In the genomic region with DNA sequence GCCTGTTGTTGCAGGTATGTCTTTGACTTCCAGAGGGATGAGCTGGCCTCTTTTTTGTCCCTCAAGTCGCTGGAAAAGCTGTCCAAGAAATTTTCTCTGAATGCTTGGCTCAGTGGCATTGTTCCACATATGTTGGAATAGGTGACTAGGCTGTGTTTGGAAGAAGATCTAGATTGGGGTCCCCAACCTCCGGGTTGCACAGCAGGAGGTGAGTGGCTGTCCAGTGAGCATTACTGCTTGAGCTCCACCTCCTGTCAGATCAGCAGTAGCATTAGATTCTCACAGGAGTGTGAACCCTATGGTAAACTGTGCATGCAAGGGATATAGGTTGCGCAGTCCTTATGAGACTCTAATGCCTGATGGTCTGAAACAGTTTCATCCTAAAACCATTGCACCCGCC, we compare ENCODE assay signal across 1 cellular context.
A peak's percentile ranks its signal among the peaks of the same experiment; 100 is the strongest.
TF ChIP-seq lines count a peak whose summit lies in the region.

No MANE protein-coding gene starts in this region.

TF ChIP-seq in K562, 482 proteins besides CTCF, POLR2A, EP300 and RAD21:
- 0 out of 2 replicates have a peak, but pooled peaks have one; percentile 16 for TF ChIP-seq RB1 (IDR thresholded peaks at IDR 0.05; ENCODE audit: low read depth)
- no peak for TF ChIP-seq SP1 (CRISPR knock-in tag; IDR thresholded peaks at IDR 0.05)
- 0 out of 2 replicates have a peak, but pooled peaks have one; percentile 33 for TF ChIP-seq ZNF592 (IDR thresholded peaks at IDR 0.05)
- TF ChIP-seq, protein P1, sequence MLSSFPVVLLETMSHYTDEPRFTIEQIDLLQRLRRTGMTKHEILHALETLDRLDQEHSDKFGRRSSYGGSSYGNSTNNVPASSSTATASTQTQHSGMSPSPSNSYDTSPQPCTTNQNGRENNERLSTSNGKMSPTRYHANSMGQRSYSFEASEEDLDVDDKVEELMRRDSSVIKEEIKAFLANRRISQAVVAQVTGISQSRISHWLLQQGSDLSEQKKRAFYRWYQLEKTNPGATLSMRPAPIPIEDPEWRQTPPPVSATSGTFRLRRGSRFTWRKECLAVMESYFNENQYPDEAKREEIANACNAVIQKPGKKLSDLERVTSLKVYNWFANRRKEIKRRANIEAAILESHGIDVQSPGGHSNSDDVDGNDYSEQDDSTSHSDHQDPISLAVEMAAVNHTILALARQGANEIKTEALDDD (IDR thresholded peaks at IDR 0.05): peak; percentile 47; the same call in 1 of the 2 replicates
- 0 out of 2 replicates have a peak, but pooled peaks have one; percentile 4 for TF ChIP-seq MAFK (IDR thresholded peaks at IDR 0.05; ENCODE audit: low read length)
- no peak for TF ChIP-seq PBX2 (CRISPR knock-in tag; IDR thresholded peaks at IDR 0.05; ENCODE audit: low read depth)
- no peak for TF ChIP-seq PBX2 (tag; conservative IDR thresholded peaks at IDR 0.05; ENCODE audit: low read depth)
- TF ChIP-seq POLR2B (IDR thresholded peaks at IDR 0.05; ENCODE audit: low read depth, partially characterized antibody): peak; percentile 4
- TF ChIP-seq FOXJ3 (CRISPR knock-in tag; IDR thresholded peaks at IDR 0.05): no peak
- no peak for TF ChIP-seq PHTF2 (CRISPR knock-in tag; IDR thresholded peaks at IDR 0.05)
- TF ChIP-seq ATF1 (CRISPR knock-in tag; IDR thresholded peaks at IDR 0.05): no peak
- TF ChIP-seq ATF1 (tag; IDR thresholded peaks at IDR 0.05): peak; percentile 42
- no peak for TF ChIP-seq DACH1 (IDR thresholded peaks at IDR 0.05; ENCODE audit: partially characterized antibody)
- peak; percentile 46; the same call in 1 of the 2 replicates for TF ChIP-seq FOXO4 (CRISPR knock-in tag; IDR thresholded peaks at IDR 0.05)
- TF ChIP-seq CXXC5 (CRISPR knock-in tag; IDR thresholded peaks at IDR 0.05): peak; percentile 17; the same call in 1 of the 2 replicates
- TF ChIP-seq, protein P2, sequence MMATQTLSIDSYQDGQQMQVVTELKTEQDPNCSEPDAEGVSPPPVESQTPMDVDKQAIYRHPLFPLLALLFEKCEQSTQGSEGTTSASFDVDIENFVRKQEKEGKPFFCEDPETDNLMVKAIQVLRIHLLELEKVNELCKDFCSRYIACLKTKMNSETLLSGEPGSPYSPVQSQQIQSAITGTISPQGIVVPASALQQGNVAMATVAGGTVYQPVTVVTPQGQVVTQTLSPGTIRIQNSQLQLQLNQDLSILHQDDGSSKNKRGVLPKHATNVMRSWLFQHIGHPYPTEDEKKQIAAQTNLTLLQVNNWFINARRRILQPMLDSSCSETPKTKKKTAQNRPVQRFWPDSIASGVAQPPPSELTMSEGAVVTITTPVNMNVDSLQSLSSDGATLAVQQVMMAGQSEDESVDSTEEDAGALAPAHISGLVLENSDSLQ (IDR thresholded peaks at IDR 0.05): 0 out of 2 replicates have a peak, but pooled peaks have one; percentile 17
- no peak for TF ChIP-seq GTF2E2 (tag; IDR thresholded peaks at IDR 0.05)
- TF ChIP-seq, protein P3, sequence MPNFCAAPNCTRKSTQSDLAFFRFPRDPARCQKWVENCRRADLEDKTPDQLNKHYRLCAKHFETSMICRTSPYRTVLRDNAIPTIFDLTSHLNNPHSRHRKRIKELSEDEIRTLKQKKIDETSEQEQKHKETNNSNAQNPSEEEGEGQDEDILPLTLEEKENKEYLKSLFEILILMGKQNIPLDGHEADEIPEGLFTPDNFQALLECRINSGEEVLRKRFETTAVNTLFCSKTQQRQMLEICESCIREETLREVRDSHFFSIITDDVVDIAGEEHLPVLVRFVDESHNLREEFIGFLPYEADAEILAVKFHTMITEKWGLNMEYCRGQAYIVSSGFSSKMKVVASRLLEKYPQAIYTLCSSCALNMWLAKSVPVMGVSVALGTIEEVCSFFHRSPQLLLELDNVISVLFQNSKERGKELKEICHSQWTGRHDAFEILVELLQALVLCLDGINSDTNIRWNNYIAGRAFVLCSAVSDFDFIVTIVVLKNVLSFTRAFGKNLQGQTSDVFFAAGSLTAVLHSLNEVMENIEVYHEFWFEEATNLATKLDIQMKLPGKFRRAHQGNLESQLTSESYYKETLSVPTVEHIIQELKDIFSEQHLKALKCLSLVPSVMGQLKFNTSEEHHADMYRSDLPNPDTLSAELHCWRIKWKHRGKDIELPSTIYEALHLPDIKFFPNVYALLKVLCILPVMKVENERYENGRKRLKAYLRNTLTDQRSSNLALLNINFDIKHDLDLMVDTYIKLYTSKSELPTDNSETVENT (CRISPR knock-in tag; IDR thresholded peaks at IDR 0.05): no peak
- peak; percentile 30; the same call in 1 of the 2 replicates for TF ChIP-seq NFE2 (IDR thresholded peaks at IDR 0.05; ENCODE audit: low read depth)
- no peak for TF ChIP-seq CBFA2T3 (IDR thresholded peaks at IDR 0.05)
- TF ChIP-seq ATF7 (IDR thresholded peaks at IDR 0.05): 0 out of 2 replicates have a peak, but pooled peaks have one; percentile 8
- TF ChIP-seq THRAP3 (IDR thresholded peaks at IDR 0.05; ENCODE audit: borderline replicate concordance): no peak
- 0 out of 2 replicates have a peak, but pooled peaks have one; percentile 7 for TF ChIP-seq VEZF1 (CRISPR knock-in tag; IDR thresholded peaks at IDR 0.05)
- TF ChIP-seq, protein P4, sequence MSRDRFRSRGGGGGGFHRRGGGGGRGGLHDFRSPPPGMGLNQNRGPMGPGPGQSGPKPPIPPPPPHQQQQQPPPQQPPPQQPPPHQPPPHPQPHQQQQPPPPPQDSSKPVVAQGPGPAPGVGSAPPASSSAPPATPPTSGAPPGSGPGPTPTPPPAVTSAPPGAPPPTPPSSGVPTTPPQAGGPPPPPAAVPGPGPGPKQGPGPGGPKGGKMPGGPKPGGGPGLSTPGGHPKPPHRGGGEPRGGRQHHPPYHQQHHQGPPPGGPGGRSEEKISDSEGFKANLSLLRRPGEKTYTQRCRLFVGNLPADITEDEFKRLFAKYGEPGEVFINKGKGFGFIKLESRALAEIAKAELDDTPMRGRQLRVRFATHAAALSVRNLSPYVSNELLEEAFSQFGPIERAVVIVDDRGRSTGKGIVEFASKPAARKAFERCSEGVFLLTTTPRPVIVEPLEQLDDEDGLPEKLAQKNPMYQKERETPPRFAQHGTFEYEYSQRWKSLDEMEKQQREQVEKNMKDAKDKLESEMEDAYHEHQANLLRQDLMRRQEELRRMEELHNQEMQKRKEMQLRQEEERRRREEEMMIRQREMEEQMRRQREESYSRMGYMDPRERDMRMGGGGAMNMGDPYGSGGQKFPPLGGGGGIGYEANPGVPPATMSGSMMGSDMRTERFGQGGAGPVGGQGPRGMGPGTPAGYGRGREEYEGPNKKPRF (IDR thresholded peaks at IDR 0.05; ENCODE audit: low read depth, low read length): no peak
- no peak for TF ChIP-seq COPS2 (conservative IDR thresholded peaks at IDR 0.05)
- TF ChIP-seq TSHZ1 (CRISPR knock-in tag; IDR thresholded peaks at IDR 0.05): peak; percentile 39; the same call in 1 of the 2 replicates
- TF ChIP-seq SNRNP70 (optimal IDR thresholded peaks at IDR 0.05; ENCODE audit: low read depth, low read length): no peak
- TF ChIP-seq BRD4 (IDR thresholded peaks at IDR 0.05): 0 out of 2 replicates have a peak, but pooled peaks have one; percentile 22
- 0 out of 4 replicates have a peak, but pooled peaks of 1 of the 2 experiments have one; percentile 2 for TF ChIP-seq MLLT1 (IDR thresholded peaks at IDR 0.05)
- 0 out of 2 replicates have a peak, but pooled peaks have one; percentile 33 for TF ChIP-seq SMAD4 (CRISPR knock-in tag; conservative IDR thresholded peaks at IDR 0.05)
